Comparison of ENCODE assay signal across 8 cellular contexts in the genomic region with DNA sequence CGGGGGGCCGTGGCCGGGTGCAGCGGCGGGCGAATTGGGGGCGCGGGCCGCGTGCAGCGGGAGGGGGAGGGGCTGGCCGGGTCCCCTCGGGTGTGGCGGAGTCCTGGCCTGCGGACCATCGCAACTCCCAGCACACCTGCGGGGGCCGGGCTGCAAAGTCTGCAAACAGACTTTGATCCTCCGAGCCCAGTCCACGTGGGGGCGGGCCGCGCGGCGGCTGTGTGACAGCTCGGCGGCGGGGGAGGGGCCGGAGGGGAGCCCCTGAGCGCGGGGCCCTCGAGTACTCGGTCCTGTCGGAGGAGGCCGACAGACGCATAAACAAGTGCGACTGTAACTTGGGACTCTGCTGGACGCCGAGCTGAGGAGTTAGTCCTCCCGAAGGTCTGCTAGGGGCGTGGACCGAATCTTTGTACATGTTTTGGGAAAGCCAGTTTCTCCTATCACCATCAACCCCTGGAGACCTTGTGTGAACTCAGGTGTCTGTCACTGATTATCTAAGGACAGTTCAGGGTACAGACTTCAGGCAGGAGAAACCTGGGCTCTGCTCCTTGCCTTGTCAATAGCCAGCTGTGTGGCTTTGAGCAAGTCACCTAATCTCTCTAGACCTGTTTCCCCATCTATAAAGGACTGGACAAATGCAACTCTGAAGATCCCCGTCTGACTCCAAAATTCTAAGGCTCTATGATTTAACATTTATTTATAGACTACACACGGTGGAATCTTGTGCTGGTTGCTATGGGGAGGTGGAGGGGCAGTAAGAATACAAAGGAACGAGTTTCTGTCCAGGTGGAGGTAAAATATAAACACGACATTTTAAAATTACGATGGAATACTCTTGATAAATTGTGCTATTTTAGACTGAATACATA. TPM values are rescaled to one million over a fixed set of nuclear protein-coding genes. Genes with fewer than 3 reads are reported as not detected.
DNase-seq lines count a peak whose midpoint lies in the region; ATAC-seq and TF ChIP-seq lines count a peak whose summit lies in the region.

No MANE protein-coding gene starts in this region.

- H3K4me1 Mint-ChIP-seq in activated T-helper 2 cell treated with anti-CD3 and anti-CD28 coated beads, Interferon-gamma antibody, Interleukin-2, Interleukin-4, amounts not matched to agents 10 μg/mL and 5 μg/mL and 100 μg/mL, durations not matched to agents 14 hours and 24 hours and 36 hours (ENCODE audit: low read depth), result peaks cover 40% of the 10 kb centered on the region

- peaks cover 24 to 25% of the 10 kb centered on the region in 2 donors for H3K4me1 ChIP-seq in gastrocnemius medialis

- H3K9me3 ChIP-seq in gastrocnemius medialis, result no peaks in the 10 kb centered on the region

- no peaks in the 10 kb centered on the region for H3K9me3 Mint-ChIP-seq in activated T-helper 2 cell treated with anti-CD3 and anti-CD28 coated beads, Interferon-gamma antibody, Interleukin-2, Interleukin-4, amounts not matched to agents 10 μg/mL and 5 μg/mL and 100 μg/mL, durations not matched to agents 14 hours and 24 hours and 36 hours

- peak overlapping the region; percentile 78 to 90 (median 86) for H3K27ac ChIP-seq in gastrocnemius medialis

- H3K36me3 Mint-ChIP-seq in activated T-helper 2 cell treated with anti-CD3 and anti-CD28 coated beads, Interferon-gamma antibody, Interleukin-2, Interleukin-4, amounts not matched to agents 10 μg/mL and 5 μg/mL and 100 μg/mL, durations not matched to agents 14 hours and 24 hours and 36 hours (ENCODE audit: low read depth), result peaks cover 24% of the 10 kb centered on the region

- peak overlapping the region; percentile 76 to 88 (median 84) for H3K4me3 ChIP-seq in gastrocnemius medialis

- H3K27me3 ChIP-seq in gastrocnemius medialis, result no peaks in the 10 kb centered on the region

- peak overlapping the region; percentile 73 for H3K4me3 Mint-ChIP-seq in activated T-helper 2 cell treated with anti-CD3 and anti-CD28 coated beads, Interferon-gamma antibody, Interleukin-2, Interleukin-4, amounts not matched to agents 10 μg/mL and 5 μg/mL and 100 μg/mL, durations not matched to agents 14 hours and 24 hours and 36 hours (ENCODE audit: low read depth)

- DNase-seq in CMK (ENCODE audit: low read depth) (peak; percentile 62), NCI-H2171 (lab: John Stamatoyannopoulos, UW) (peak; percentile 83), left ventricle myocardium superior (peak; percentile 92), gastrocnemius medialis (peak in 1 of 2 donors; percentile 45), GM20000 (ENCODE audit: low spot score) (no peak)
- DNase-seq in activated T-helper 2 cell treated with anti-CD3 and anti-CD28 coated beads, Interferon-gamma antibody, Interleukin-2, Interleukin-4, amounts not matched to agents 10 μg/mL and 5 μg/mL and 100 μg/mL, durations not matched to agents 14 hours and 24 hours and 36 hours (ENCODE audit: low spot score), result no peak

- TF ChIP-seq CTCF in gastrocnemius medialis (IDR thresholded peaks at IDR 0.05 in 4 of 5, conservative IDR thresholded peaks at IDR 0.05 in 1 of 5) (no peak), GM20000 (IDR thresholded peaks at IDR 0.05; ENCODE audit: extremely low read depth, missing control alignments) (no peak)

- H3K27me3 Mint-ChIP-seq in activated T-helper 2 cell treated with anti-CD3 and anti-CD28 coated beads, Interferon-gamma antibody, Interleukin-2, Interleukin-4, amounts not matched to agents 10 μg/mL and 5 μg/mL and 100 μg/mL, durations not matched to agents 14 hours and 24 hours and 36 hours (ENCODE audit: low read depth), result no peaks in the 10 kb centered on the region

- in situ Hi-C loops in gastrocnemius medialis (cut with MboI; ENCODE audit: low sequenced_read_pairs in 4 of 4), result loop anchor here in 3 of 4 donors (5.0 to 10.0 kb wide), 2 partner anchors 73 to 75 kb away; no protein-coding TSS in a partner anchor

- TF ChIP-seq POLR2A in gastrocnemius medialis (IDR thresholded peaks at IDR 0.05), result no peak

- ATAC-seq in GM18907 (IDR thresholded peaks at IDR 0.05; ENCODE audit: unreplicated experiment) (peak; percentile 49), HG03060 (IDR thresholded peaks at IDR 0.05; ENCODE audit: low read depth, unreplicated experiment) (peak; percentile 20), left ventricle myocardium superior (peak; percentile 73), gastrocnemius medialis (peak; percentile 40 to 55)

- intact Hi-C loops in activated T-helper 2 cell treated with anti-CD3 and anti-CD28 coated beads, Interferon-gamma antibody, Interleukin-2, Interleukin-4, amounts not matched to agents 10 μg/mL and 5 μg/mL and 100 μg/mL, durations not matched to agents 14 hours and 24 hours and 36 hours (cut with micrococcal nuclease), result loop anchor here (1.0 to 10.0 kb wide), 8 partner anchors 64 to 456 kb away; a partner anchor contains a TSS
- intact Hi-C loops in left ventricle myocardium superior (cut with micrococcal nuclease) (loop anchor here (5.0 kb wide), 1 partner anchor 68 kb away; no protein-coding TSS in a partner anchor), gastrocnemius medialis (cut with DNase I; ENCODE audit: low total_unique reads) (loop anchor here (1.0 to 10.0 kb wide), 6 partner anchors 65 to 455 kb away; a partner anchor contains a TSS)

- H3K36me3 ChIP-seq in gastrocnemius medialis, result peaks cover 0 to 10% of the 10 kb centered on the region in 2 donors

- H3K27ac Mint-ChIP-seq in activated T-helper 2 cell treated with anti-CD3 and anti-CD28 coated beads, Interferon-gamma antibody, Interleukin-2, Interleukin-4, amounts not matched to agents 10 μg/mL and 5 μg/mL and 100 μg/mL, durations not matched to agents 14 hours and 24 hours and 36 hours, result peak overlapping the region; percentile 65

RNA-seq across cellular contexts. Expression of a gene that starts 0.7 kb away (rescaled TPM):
- total RNA-seq in activated T-helper 2 cell treated with anti-CD3 and anti-CD28 coated beads, Interferon-gamma antibody, Interleukin-2, Interleukin-4, amounts not matched to agents 10 μg/mL and 5 μg/mL and 100 μg/mL, durations not matched to agents 14 hours and 24 hours and 36 hours, result 7.9 and 8.0 TPM in 2 replicates
- 11.5 TPM for total RNA-seq in left ventricle myocardium superior
- total RNA-seq in gastrocnemius medialis, result 1 to 10 TPM; 1.3 to 3.0 (median 2.1) TPM

Comparison
In these comparisons a context has a peak if more than half of its experiments do, and no peak if none do; other contexts are left out.
1. DNase-seq: peak in CMK (single experiment), NCI-H2171 (single experiment) and left ventricle myocardium superior (single experiment); none in activated T-helper 2 cell treated with anti-CD3 and anti-CD28 coated beads, Interferon-gamma antibody, Interleukin-2, Interleukin-4, amounts not matched to agents 10 μg/mL and 5 μg/mL and 100 μg/mL, durations not matched to agents 14 hours and 24 hours and 36 hours (single experiment) and GM20000 (single experiment).
2. ATAC-seq: peak in every context shown above with its lines; median percentile 73 in left ventricle myocardium superior; 49 in GM18907; 48 in gastrocnemius medialis; 20 in HG03060.